12 cellular contexts compared by ENCODE assay signal in the genomic region with DNA sequence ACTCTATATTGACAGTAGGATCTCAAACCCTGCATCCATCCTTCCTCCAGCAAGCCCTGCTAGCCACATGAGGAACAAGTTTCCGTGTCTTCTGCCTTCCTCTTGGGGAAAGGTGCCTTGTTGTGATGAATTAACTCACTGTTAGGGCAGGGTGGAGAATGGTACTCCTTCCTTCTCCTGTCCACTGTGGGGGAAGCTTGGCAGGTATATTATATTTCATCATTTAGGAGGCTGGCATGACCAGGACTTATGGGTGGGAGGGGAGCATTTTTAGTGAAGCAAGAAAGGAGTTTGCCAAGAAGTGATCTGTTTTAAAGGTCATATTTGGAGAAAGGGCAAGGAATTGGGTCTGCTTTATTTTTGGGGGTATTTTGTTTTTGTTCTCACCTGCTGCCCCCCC.
"Had no signal": no experiment of that assay in that cellular context is flagged by ENCODE, and none has a peak within 500 bp of the region (broad histone marks: within the 10 kb centered on the region; RNA-seq: fewer than 3 reads in every experiment).

No MANE protein-coding gene starts in this region.

- H3K9me3 Mint-ChIP-seq: neural crest cell; T-helper 1 cell treated with Interleukin-12 subunit alpha and Interleukin-12 subunit beta and Interleukin-4 antibody, amounts not matched to agents 30 μg/mL and 1 μg/mL, for 36 hours had no signal

- H3K4me3 Mint-ChIP-seq: neural crest cell; T-helper 1 cell treated with Interleukin-12 subunit alpha and Interleukin-12 subunit beta and Interleukin-4 antibody, amounts not matched to agents 30 μg/mL and 1 μg/mL, for 36 hours had no signal

- DNase-seq: activated gamma-delta T cell treated with Interleukin-2 at 50 U/mL for 16 hours; islet precursor cell; right lobe of liver; stimulated activated CD4-positive, alpha-beta T cell treated with anti-CD3 and anti-CD28 coated beads, Interleukin-4, amount 100 ng/mL, for 4 hours; thyroid gland; WERI-Rb-1 had no signal

- H3K79me2 ChIP-seq: hepatocyte had no signal

- H3K4me3 ChIP-seq: esophagus muscularis mucosa, hepatocyte, right lobe of liver, smooth muscle cell, thyroid gland had no signal

- H3K4me2 ChIP-seq: hepatocyte, smooth muscle cell had no signal

- H3K27ac Mint-ChIP-seq: T-helper 1 cell treated with Interleukin-12 subunit alpha and Interleukin-12 subunit beta and Interleukin-4 antibody, amounts not matched to agents 30 μg/mL and 1 μg/mL, for 36 hours had no signal

- H3K27me3 ChIP-seq: esophagus muscularis mucosa, hepatocyte, right lobe of liver, thyroid gland had no signal

- H3K4me1 ChIP-seq: thyroid gland had no signal

- H3K4me1 Mint-ChIP-seq: neural crest cell had no signal

- H3K27ac ChIP-seq: esophagus muscularis mucosa, hepatocyte, right lobe of liver, thyroid gland had no signal

- ATAC-seq: left lobe of liver, right lobe of liver had no signal

- H3K9me3 ChIP-seq: esophagus muscularis mucosa, right lobe of liver, thyroid gland had no signal

- H2AFZ ChIP-seq: hepatocyte had no signal
